8 cellular contexts compared by ENCODE assay signal in the genomic region with DNA sequence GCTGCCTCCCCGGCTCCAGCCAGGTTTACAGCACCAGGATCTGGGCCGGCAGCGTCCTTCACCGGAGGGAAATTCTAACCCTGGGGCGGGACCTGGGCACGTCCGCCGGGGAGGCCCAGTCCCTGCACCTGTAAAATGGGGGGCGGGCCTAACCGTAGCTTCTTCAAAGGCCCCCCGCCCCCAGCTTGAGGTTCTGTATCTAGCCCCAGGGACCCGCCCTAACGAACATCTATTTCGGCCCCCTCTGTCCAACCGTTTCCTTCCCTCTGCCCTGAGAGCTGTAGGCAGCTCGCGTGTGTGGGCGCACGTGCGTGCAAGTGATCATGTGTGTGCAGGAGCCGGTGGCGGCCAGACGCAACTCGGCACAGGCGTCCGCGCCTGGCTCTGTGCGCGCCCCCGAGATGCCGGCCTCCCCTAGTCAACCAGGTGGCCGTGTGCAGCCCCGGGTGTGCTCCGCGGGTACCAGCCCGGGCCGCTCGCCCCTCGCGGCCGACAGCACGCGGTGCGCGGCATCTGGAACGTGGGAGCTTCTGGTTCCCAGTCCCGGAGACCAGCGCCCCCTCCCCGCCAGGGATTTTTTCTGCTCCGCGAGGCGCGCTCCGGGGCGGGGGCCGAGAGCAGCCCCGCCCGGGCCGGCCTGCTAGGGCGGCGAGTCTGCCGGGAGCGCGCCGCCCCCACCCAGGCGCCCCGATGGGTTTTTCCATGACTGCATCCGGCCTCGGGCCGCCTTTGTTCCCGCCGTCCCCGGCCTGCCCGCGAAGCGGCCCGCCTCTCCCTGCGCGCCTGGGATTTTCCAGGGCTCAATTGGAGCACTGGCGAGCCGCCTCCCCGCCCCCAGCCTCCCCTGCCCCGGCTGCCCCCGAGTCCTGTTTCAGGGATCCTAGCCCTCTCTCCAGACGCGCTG. TPM values are rescaled to one million over a fixed set of nuclear protein-coding genes. Genes with fewer than 3 reads are reported as not detected.
DNase-seq lines count a peak whose midpoint lies in the region; ATAC-seq and TF ChIP-seq lines count a peak whose summit lies in the region.

No MANE protein-coding gene starts in this region.

- H3K4me3 ChIP-seq in foreskin fibroblast (ENCODE audit: low read depth in 1 of 2, low read length in 2 of 2) (peak overlapping the region; percentile 43 to 52), stomach smooth muscle (ENCODE audit: low read length in 2 of 2) (peak overlapping the region; percentile 71)

- peaks cover 58% of the 10 kb centered on the region for H3K4me1 Mint-ChIP-seq in neural crest cell

- TF ChIP-seq CTCF in foreskin fibroblast (IDR thresholded peaks at IDR 0.05; ENCODE audit: low read depth, low read length): peak; percentile 15
- peak; percentile 54 for TF ChIP-seq CTCF in neural crest cell (conservative IDR thresholded peaks at IDR 0.05)

- no peaks in the 10 kb centered on the region for H3K9me3 ChIP-seq in stomach smooth muscle (ENCODE audit: control insufficient read depth in 2 of 2, low read length in 2 of 2)

- H3K36me3 Mint-ChIP-seq in neural crest cell (ENCODE audit: low read depth): no peaks in the 10 kb centered on the region

- H3K4me1 ChIP-seq in stomach smooth muscle (ENCODE audit: control insufficient read depth, insufficient read depth, low read length): peaks cover 44% of the 10 kb centered on the region

- H3K36me3 ChIP-seq in stomach smooth muscle (ENCODE audit: control insufficient read depth in 2 of 2, insufficient read depth in 2 of 2, low read length in 2 of 2): no peaks in the 10 kb centered on the region

- no peaks in the 10 kb centered on the region for H3K27me3 ChIP-seq in stomach smooth muscle (ENCODE audit: control insufficient read depth in 1 of 2, insufficient read depth in 2 of 2, low read length in 2 of 2)

- DNase-seq in DMS 273 treated with DMSO at 0.1 percent for 48 hours (lab: John Stamatoyannopoulos, UW) (peak; percentile 44), HK-2 (ENCODE audit: unreplicated experiment) (peak; percentile 92), RPMI8226 (peak; percentile 80), activated gamma-delta T cell (lab: John Stamatoyannopoulos, UW) (peak; percentile 45), foreskin fibroblast (peak; percentile 77 to 79), neural crest cell (ENCODE audit: low read depth, low spot score) (peak; percentile 80)

- ATAC-seq in GM19468 (IDR thresholded peaks at IDR 0.05; ENCODE audit: extremely low read depth, unreplicated experiment): peak; percentile 67

- H3K27me3 Mint-ChIP-seq in neural crest cell (ENCODE audit: low read depth): no peaks in the 10 kb centered on the region

- peak overlapping the region; percentile 99 for H3K27ac ChIP-seq in stomach smooth muscle (ENCODE audit: low read length)

- H3K4me3 Mint-ChIP-seq in neural crest cell: peak overlapping the region; percentile 87

- no peaks in the 10 kb centered on the region for H3K9me3 Mint-ChIP-seq in neural crest cell

- peak overlapping the region; percentile 88 to 94 for H3K9ac ChIP-seq in stomach smooth muscle (ENCODE audit: low read length in 2 of 2)

- peak overlapping the region; percentile 98 for H3K27ac Mint-ChIP-seq in neural crest cell (ENCODE audit: unreplicated experiment)

RNA-seq across cellular contexts. Expression of gene TEX44, which starts 21.2 kb away (rescaled TPM):
- not detected in 2 replicates for total RNA-seq in neural crest cell

Comparison
In these comparisons a context has a peak if more than half of its experiments do, and no peak if none do; other contexts are left out.
1. Peak in every context shown above with its lines: DNase-seq, ATAC-seq, H3K4me3 ChIP-seq and H3K27ac ChIP-seq.